11 cellular contexts compared by ENCODE assay signal in genomic region chr9:129725841-129726251, GRCh38. TPM values are rescaled to one million over a fixed set of nuclear protein-coding genes. Genes with fewer than 3 reads are reported as not detected.
A peak's percentile ranks its signal among the peaks of the same experiment; 100 is the strongest.
DNase-seq lines count a peak whose midpoint lies in the region; ATAC-seq and TF ChIP-seq lines count a peak whose summit lies in the region.
"Had no signal": no experiment of that assay in that cellular context is flagged by ENCODE, and none has a peak within 500 bp of the region (broad histone marks: within the 10 kb centered on the region; RNA-seq: fewer than 3 reads in every experiment).

No MANE protein-coding gene starts in this region.

- H3K4me3 ChIP-seq in breast epithelium, result no peak overlapping the region
- H3K4me3 ChIP-seq in mammary epithelial cell (replicated peaks in 1 of 3; ENCODE audit: insufficient read depth in 1 of 3, low read depth in 2 of 3, low read length in 3 of 3), result no peak overlapping the region
- H3K4me3 ChIP-seq: right lobe of liver had no signal

- no peaks in the 10 kb centered on the region for H3K9me3 ChIP-seq in breast epithelium
- H3K9me3 ChIP-seq in mammary epithelial cell (replicated peaks; ENCODE audit: insufficient read depth, low read length), result no peaks in the 10 kb centered on the region
- H3K9me3 ChIP-seq: right lobe of liver had no signal

- no peaks in the 10 kb centered on the region for H3K79me2 ChIP-seq in mammary epithelial cell (ENCODE audit: insufficient read depth, low read length)

- H4K20me1 ChIP-seq in mammary epithelial cell (ENCODE audit: insufficient read depth, low read length), result no peaks in the 10 kb centered on the region

- ATAC-seq in SK-N-SH treated with all-trans-retinoic acid at 6 μM for 48 hours, result peak; percentile 15
- ATAC-seq in GM18498 (IDR thresholded peaks at IDR 0.05; ENCODE audit: unreplicated experiment), result no peak

- H3K9ac ChIP-seq in mammary epithelial cell (ENCODE audit: insufficient read depth, low read length), result no peak overlapping the region

- H3K4me1 ChIP-seq in breast epithelium (peaks cover 0 to 6% of the 10 kb centered on the region in 2 donors), mammary epithelial cell (ENCODE audit: insufficient read depth, low read length) (no peaks in the 10 kb centered on the region)
- H3K4me1 ChIP-seq: right lobe of liver had no signal

- no peak overlapping the region for H2AFZ ChIP-seq in mammary epithelial cell (ENCODE audit: low read depth, low read length)

- TF ChIP-seq POLR2A in breast epithelium (IDR thresholded peaks at IDR 0.05), result no peak

- DNase-seq in breast epithelium (ENCODE audit: low spot score in 2 of 2), result no peak
- no peak for DNase-seq in mammary epithelial cell
- peak; percentile 37 for DNase-seq in midbrain (lab: John Stamatoyannopoulos, UW)
- no peak for DNase-seq in mesenteric fat pad (ENCODE audit: low spot score)
- no peak for DNase-seq in NOMO-1 treated with dmso at 0.1 percent for 144 hours (lab: John Stamatoyannopoulos, UW; ENCODE audit: unreplicated experiment)
- DNase-seq in GM10248 (ENCODE audit: extremely low spot score), result no peak

- WGBS in mammary epithelial cell (ENCODE audit: low coverage, missing lambda C conversion rate), result 1% methylated on average over 9 of the region's 10 CpGs

- no peak overlapping the region for H3K4me2 ChIP-seq in mammary epithelial cell (ENCODE audit: insufficient read depth, low read depth, low read length)

- dilution Hi-C loops in mammary epithelial cell (cut with HindIII; ENCODE audit: low sequenced_read_pairs), result loop anchor here (5.0 to 10.0 kb wide), 5 partner anchors 51 to 679 kb away; no protein-coding TSS in a partner anchor

- CTCF ChIA-PET in mammary epithelial cell (lab: Charles Lee; ENCODE audit: low non-redundant PET), result interaction anchor here (0.6 kb wide), 1 partner anchor 676 kb away, joined by 3 read pairs; no protein-coding TSS in a partner anchor
- CTCF ChIA-PET in GM10248 (lab: Yijun Ruan, JAX), result interaction anchor here (0.9 to 7.6 kb wide), 23 partner anchors 10 to 601 kb away, joined by 3 to 74 read pairs (median 6); partner anchors contain the start of gene PTGES

- BruUV-seq in mammary epithelial cell (replicated peaks; lab: Mats Ljungman, UMichigan), result no TSS peak

- no peak for TF ChIP-seq CTCF in breast epithelium (IDR thresholded peaks at IDR 0.05)
- TF ChIP-seq CTCF in mammary epithelial cell (conservative IDR thresholded peaks at IDR 0.05 in 1 of 2, IDR thresholded peaks at IDR 0.05 in 1 of 2; ENCODE audit: extremely low read depth in 1 of 2, insufficient read depth in 1 of 2, low read depth in 1 of 2, low read length in 2 of 2), result no peak
- TF ChIP-seq CTCF in GM10248 (IDR thresholded peaks at IDR 0.05; ENCODE audit: control extremely low read depth, extremely low read depth, low read depth, missing control alignments), result no peak

- POLR2A ChIA-PET in GM10248 (lab: Yijun Ruan, JAX), result no interaction called here

- H3K36me3 ChIP-seq in breast epithelium, result no peaks in the 10 kb centered on the region
- H3K36me3 ChIP-seq in mammary epithelial cell (ENCODE audit: insufficient read depth, low read length), result no peaks in the 10 kb centered on the region
- H3K36me3 ChIP-seq: right lobe of liver had no signal

- in situ Hi-C loops in mammary epithelial cell (cut with MboI; ENCODE audit: low sequenced_read_pairs in 2 of 2), result no loop called here

- intact Hi-C loops in breast epithelium (cut with DNase I; ENCODE audit: low total_unique reads), result no loop called here
- intact Hi-C loops in mammary epithelial cell (cut with micrococcal nuclease), result loop anchor here (1.0 to 2.0 kb wide), 3 partner anchors 57 to 83 kb away; partner anchors contain the start of gene ASB6

- H3K27ac ChIP-seq in breast epithelium (peak overlapping the region; percentile 68 to 85), mammary epithelial cell (ENCODE audit: insufficient read depth, low read depth, low read length) (no peak overlapping the region)
- H3K27ac ChIP-seq: HL-60, right lobe of liver had no signal

- H3K27me3 ChIP-seq in breast epithelium (no peaks in the 10 kb centered on the region), mammary epithelial cell (ENCODE audit: insufficient read depth, low read length) (no peaks in the 10 kb centered on the region)
- H3K27me3 ChIP-seq: right lobe of liver had no signal

TF ChIP-seq in SK-N-SH treated with all-trans-retinoic acid at 6 μM for 48 hours, 23 proteins besides CTCF, POLR2A, EP300 and RAD21 (continues in another document):
- TF ChIP-seq, protein P1, sequence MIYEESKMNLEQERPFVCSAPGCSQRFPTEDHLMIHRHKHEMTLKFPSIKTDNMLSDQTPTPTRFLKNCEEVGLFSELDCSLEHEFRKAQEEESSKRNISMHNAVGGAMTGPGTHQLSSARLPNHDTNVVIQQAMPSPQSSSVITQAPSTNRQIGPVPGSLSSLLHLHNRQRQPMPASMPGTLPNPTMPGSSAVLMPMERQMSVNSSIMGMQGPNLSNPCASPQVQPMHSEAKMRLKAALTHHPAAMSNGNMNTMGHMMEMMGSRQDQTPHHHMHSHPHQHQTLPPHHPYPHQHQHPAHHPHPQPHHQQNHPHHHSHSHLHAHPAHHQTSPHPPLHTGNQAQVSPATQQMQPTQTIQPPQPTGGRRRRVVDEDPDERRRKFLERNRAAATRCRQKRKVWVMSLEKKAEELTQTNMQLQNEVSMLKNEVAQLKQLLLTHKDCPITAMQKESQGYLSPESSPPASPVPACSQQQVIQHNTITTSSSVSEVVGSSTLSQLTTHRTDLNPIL (CRISPR knock-in tag; IDR thresholded peaks at IDR 0.05; ENCODE audit: low read depth), result no peak
- TF ChIP-seq TCF4 (CRISPR knock-in tag; IDR thresholded peaks at IDR 0.05; ENCODE audit: borderline replicate concordance), result no peak
- TF ChIP-seq PATZ1 (CRISPR knock-in tag; IDR thresholded peaks at IDR 0.05; ENCODE audit: borderline replicate concordance), result no peak
- TF ChIP-seq ZNF565 (CRISPR knock-in tag; conservative IDR thresholded peaks at IDR 0.05; ENCODE audit: low read depth), result no peak
- TF ChIP-seq CSDC2 (CRISPR knock-in tag; IDR thresholded peaks at IDR 0.05), result no peak
- no peak for TF ChIP-seq SNAI2 (CRISPR knock-in tag; IDR thresholded peaks at IDR 0.05)
- no peak for TF ChIP-seq ZC3H10 (CRISPR knock-in tag; IDR thresholded peaks at IDR 0.05)
- TF ChIP-seq, protein P2, sequence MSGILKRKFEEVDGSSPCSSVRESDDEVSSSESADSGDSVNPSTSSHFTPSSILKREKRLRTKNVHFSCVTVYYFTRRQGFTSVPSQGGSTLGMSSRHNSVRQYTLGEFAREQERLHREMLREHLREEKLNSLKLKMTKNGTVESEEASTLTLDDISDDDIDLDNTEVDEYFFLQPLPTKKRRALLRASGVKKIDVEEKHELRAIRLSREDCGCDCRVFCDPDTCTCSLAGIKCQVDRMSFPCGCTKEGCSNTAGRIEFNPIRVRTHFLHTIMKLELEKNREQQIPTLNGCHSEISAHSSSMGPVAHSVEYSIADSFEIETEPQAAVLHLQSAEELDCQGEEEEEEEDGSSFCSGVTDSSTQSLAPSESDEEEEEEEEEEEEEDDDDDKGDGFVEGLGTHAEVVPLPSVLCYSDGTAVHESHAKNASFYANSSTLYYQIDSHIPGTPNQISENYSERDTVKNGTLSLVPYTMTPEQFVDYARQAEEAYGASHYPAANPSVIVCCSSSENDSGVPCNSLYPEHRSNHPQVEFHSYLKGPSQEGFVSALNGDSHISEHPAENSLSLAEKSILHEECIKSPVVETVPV (CRISPR knock-in tag; IDR thresholded peaks at IDR 0.05), result no peak
- no peak for TF ChIP-seq BACH2 (CRISPR knock-in tag; IDR thresholded peaks at IDR 0.05; ENCODE audit: borderline replicate concordance)
- TF ChIP-seq ZFP3 (CRISPR knock-in tag; IDR thresholded peaks at IDR 0.05), result no peak
- TF ChIP-seq TSHZ2 (CRISPR knock-in tag; IDR thresholded peaks at IDR 0.05), result no peak
- TF ChIP-seq ZNF8 (CRISPR knock-in tag; IDR thresholded peaks at IDR 0.05), result no peak
- TF ChIP-seq ISL1 (CRISPR knock-in tag; IDR thresholded peaks at IDR 0.05), result no peak

RNA-seq across cellular contexts. Expression of gene PTGES, which starts 27.0 kb away (rescaled TPM):
- total RNA-seq in breast epithelium, result 10 to 100 TPM; 21.8 to 36.7 (median 25.3) TPM
- total RNA-seq in mammary epithelial cell, result 10 to 100 TPM in 1 of 2 donors, 1 to 10 TPM in 1; 6.2 to 57.2 TPM
- polyA plus RNA-seq in mammary epithelial cell, result 59.6 TPM
- 69.8 TPM for polyA minus RNA-seq in mammary epithelial cell
- 14.1 TPM for total RNA-seq in mesenteric fat pad
- total RNA-seq: activated CD4-positive, alpha-beta memory T cell treated with anti-CD3 and anti-CD28 coated beads, Interleukin-2, amount 10 ng/mL, durations not matched to agents 7 days and 5 days had no signal
